Comparison of ENCODE assay signal across 24 cellular contexts in the genomic region with DNA sequence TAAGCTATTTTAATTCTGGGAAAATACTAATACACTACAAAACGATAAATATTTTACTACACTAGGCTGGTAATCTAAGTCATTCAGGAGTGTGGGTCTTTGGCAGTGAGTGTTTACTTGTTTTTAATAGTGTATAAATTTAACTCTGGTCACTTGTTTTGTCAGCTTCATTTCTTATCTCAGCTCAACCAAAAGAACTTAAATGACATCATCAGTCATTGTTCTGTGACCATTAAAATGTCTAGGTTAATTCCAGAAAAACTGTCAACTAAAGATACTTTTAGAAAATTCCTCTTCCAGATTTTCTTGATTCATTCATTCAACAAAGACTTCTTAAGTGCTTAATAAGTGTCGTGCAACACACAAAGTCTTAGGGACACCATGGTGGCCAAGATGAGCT.
DNase-seq lines count a peak whose midpoint lies in the region; ATAC-seq, FAIRE-seq and TF ChIP-seq lines count a peak whose summit lies in the region.
"Had no signal": no experiment of that assay in that cellular context is flagged by ENCODE, and none has a peak within 500 bp of the region (broad histone marks: within the 10 kb centered on the region; RNA-seq: fewer than 3 reads in every experiment).

No MANE protein-coding gene starts in this region.

- H3K79me1 ChIP-seq in H1 (ENCODE audit: low read depth, low read length): peaks cover 13% of the 10 kb centered on the region

- no peak for DNase-seq in activated T-cell treated with anti-CD3 and anti-CD28 coated beads, Interleukin-2, amount 50 U/mL, for 24 hours
- DNase-seq in activated T-cell treated with anti-CD3 and anti-CD28 coated beads, Interleukin-2, amount 50 U/mL, for 1 hour: no peak
- DNase-seq in WTC11 (ENCODE audit: low spot score) (no peak), H1 (ENCODE audit: low read depth in 1 of 2, low spot score in 2 of 2) (no peak), HT-29 (ENCODE audit: low spot score) (no peak), HCEC 1CT (no peak), midbrain (lab: John Stamatoyannopoulos, UW) (no peak)
- DNase-seq: BE2C; Calu3; CD8-positive, alpha-beta memory T cell; DMS79 treated with DMSO at 0.1 percent for 48 hours; GF-D8; H7; HFFc6; NCI-H1048; NCI-H1417; NCI-H1694; NCI-H2029 treated with DMSO at 0.1 percent for 48 hours; NCI-H2227 treated with DMSO at 0.1 percent for 48 hours; NCI-H526 treated with DMSO at 0.1 percent for 48 hours; Peyer's patch; SHP77 treated with DMSO at 0.1 percent for 48 hours had no signal

- no peak for ATAC-seq in WTC11

- H2BK120ac ChIP-seq in H1 (replicated peaks; ENCODE audit: low read depth, low read length): no peak overlapping the region

- no peak overlapping the region for H2AK5ac ChIP-seq in H1 (ENCODE audit: low read depth, low read length)

- no peaks in the 10 kb centered on the region for H3K27me3 ChIP-seq in H1 (replicated peaks in 1 of 4; ENCODE audit: control insufficient read depth in 3 of 4, extremely low read depth in 1 of 4, insufficient read depth in 3 of 4, low read length in 3 of 4)
- H3K27me3 ChIP-seq: BE2C, Peyer's patch had no signal

- peaks cover 4% of the 10 kb centered on the region in 2 experiments; a peak in 3 of 4 replicates for H3K9me3 ChIP-seq in H1 (ENCODE audit: insufficient read depth in 2 of 2, low read depth in 1 of 2, low read length in 1 of 2)
- H3K9me3 ChIP-seq: Peyer's patch had no signal

- no peak overlapping the region for H2BK15ac ChIP-seq in H1 (ENCODE audit: low read length)

- no peak for FAIRE-seq in H1 (lab: Jason Lieb, UNC)

- CTCF ChIA-PET in WTC11 (lab: Charles Lee): no interaction called here
- CTCF ChIA-PET in H1 (lab: Charles Lee; ENCODE audit: partially characterized antibody): interaction anchor here (1.0 to 1.2 kb wide), 3 partner anchors 9 to 20 kb away, joined by 3 read pairs; no protein-coding TSS in a partner anchor

- 95% methylated on average over 2 of the region's 2 CpGs; no CpG with 5 or more reads in 1 of the 2 experiments for WGBS in H1 (ENCODE audit: extremely low coverage in 1 of 2, insufficient coverage in 1 of 2, insufficient read length in 1 of 2, insufficient replicate concordance in 2 of 2, low coverage in 1 of 2, low lambda C conversion rate in 2 of 2, missing lambda C conversion rate in 1 of 2), 2 experiments

- H3K36me3 Mint-ChIP-seq in activated T-cell treated with anti-CD3 and anti-CD28 coated beads, Interleukin-2, amount 50 U/mL, for 24 hours (ENCODE audit: low read depth): peaks cover 61% of the 10 kb centered on the region
- H3K36me3 Mint-ChIP-seq in WTC11: peaks cover 33% of the 10 kb centered on the region

- no peak overlapping the region for H2BK20ac ChIP-seq in H1 (ENCODE audit: low read length)

- H3K4ac ChIP-seq in H1 (replicated peaks; ENCODE audit: insufficient read length, low read depth, low read length): no peak overlapping the region

- no peak overlapping the region for H3K18ac ChIP-seq in H1 (ENCODE audit: extremely low read depth, low read length)

- no peak for TF ChIP-seq EP300 in H1 (IDR thresholded peaks at IDR 0.05; ENCODE audit: borderline replicate concordance in 1 of 2, low read depth in 2 of 2, low read length in 2 of 2)

- H3K9ac ChIP-seq in H1 (replicated peaks in 1 of 4; ENCODE audit: extremely low read depth in 1 of 4, low read depth in 3 of 4, low read length in 3 of 4): no peak overlapping the region

- no peak overlapping the region for H2AFZ ChIP-seq in H1 (ENCODE audit: low read length)

- TF ChIP-seq POLR2A in H1 (IDR thresholded peaks at IDR 0.05; ENCODE audit: control extremely low read depth in 1 of 2, low read depth in 2 of 2, low read length in 2 of 2): no peak

- no peak overlapping the region for H3K14ac ChIP-seq in H1 (ENCODE audit: insufficient read length)

- H3K23ac ChIP-seq in H1 (ENCODE audit: insufficient read length): no peak overlapping the region

- no peaks in the 10 kb centered on the region for H3K27me3 Mint-ChIP-seq in activated T-cell treated with anti-CD3 and anti-CD28 coated beads, Interleukin-2, amount 50 U/mL, for 24 hours
- H3K27me3 Mint-ChIP-seq in WTC11 (ENCODE audit: low read depth): no peaks in the 10 kb centered on the region
- H3K27me3 Mint-ChIP-seq: CD8-positive, alpha-beta memory T cell had no signal

- TF ChIP-seq CTCF in WTC11 (IDR thresholded peaks at IDR 0.05) (no peak), H1 (IDR thresholded peaks at IDR 0.05; ENCODE audit: control extremely low read depth in 1 of 3, insufficient read depth in 1 of 3, low read depth in 1 of 3, low read length in 3 of 3) (no peak)

- H3K4me3 Mint-ChIP-seq in activated T-cell treated with anti-CD3 and anti-CD28 coated beads, Interleukin-2, amount 50 U/mL, for 24 hours: no peak overlapping the region
- no peak overlapping the region for H3K4me3 Mint-ChIP-seq in WTC11
- H3K4me3 Mint-ChIP-seq: CD14-positive monocyte; CD8-positive, alpha-beta memory T cell; HFFc6 had no signal

- H3K4me1 ChIP-seq in H1 (replicated peaks in 1 of 4; ENCODE audit: control insufficient read depth in 3 of 4, insufficient read depth in 4 of 4, low read length in 3 of 4): peaks cover 2 to 14% (median 8%) of the 10 kb centered on the region in 4 experiments
- H3K4me1 ChIP-seq: BE2C had no signal

- no peaks in the 10 kb centered on the region; the same call in 1 of the 2 replicates for H3K23me2 ChIP-seq in H1 (ENCODE audit: low read depth, low read length)

- peak overlapping the region; percentile 55 for H3K27ac Mint-ChIP-seq in activated T-cell treated with anti-CD3 and anti-CD28 coated beads, Interleukin-2, amount 50 U/mL, for 24 hours
- H3K27ac Mint-ChIP-seq in WTC11: peak overlapping the region; percentile 91
- H3K27ac Mint-ChIP-seq: HFFc6 had no signal

- POLR2A ChIA-PET in WTC11 (lab: Charles Lee) (no interaction called here), H1 (lab: Charles Lee; ENCODE audit: partially characterized antibody) (interaction anchor here (1.3 kb wide), 1 partner anchor 9 kb away, joined by 4 read pairs; no protein-coding TSS in a partner anchor)

- H4K5ac ChIP-seq in H1 (ENCODE audit: insufficient read length, low read depth, low read length): no peak overlapping the region

- H4K20me1 ChIP-seq in H1 (replicated peaks in 1 of 2; ENCODE audit: control insufficient read depth in 1 of 2, insufficient read depth in 2 of 2, low read length in 2 of 2): peaks cover 7 to 9% of the 10 kb centered on the region in 2 experiments

- peaks cover 2% of the 10 kb centered on the region for H3K9me3 Mint-ChIP-seq in activated T-cell treated with anti-CD3 and anti-CD28 coated beads, Interleukin-2, amount 50 U/mL, for 24 hours
- H3K9me3 Mint-ChIP-seq in WTC11: peaks cover 10% of the 10 kb centered on the region
- H3K9me3 Mint-ChIP-seq: HFFc6 had no signal

- H3K56ac ChIP-seq in H1 (replicated peaks; ENCODE audit: insufficient read length, low read depth, low read length): no peak overlapping the region

- H3K4me1 Mint-ChIP-seq in activated T-cell treated with anti-CD3 and anti-CD28 coated beads, Interleukin-2, amount 50 U/mL, for 24 hours (ENCODE audit: low read depth): peaks cover 52% of the 10 kb centered on the region
- peaks cover 67% of the 10 kb centered on the region for H3K4me1 Mint-ChIP-seq in WTC11

- peaks cover 0 to 79% of the 10 kb centered on the region in 2 experiments; a peak in 3 of 4 replicates for H3K79me2 ChIP-seq in H1 (ENCODE audit: control insufficient read depth in 1 of 2, insufficient read depth in 2 of 2, low read length in 2 of 2)

- H2BK12ac ChIP-seq in H1 (ENCODE audit: low read depth, low read length): no peak overlapping the region

- no peak overlapping the region for H3K4me2 ChIP-seq in H1 (ENCODE audit: insufficient read depth in 1 of 2, low read depth in 2 of 2, low read length in 2 of 2)

- peaks cover 0 to 19% (median 9%) of the 10 kb centered on the region in 4 experiments; a peak in 5 of 8 replicates for H3K36me3 ChIP-seq in H1 (ENCODE audit: control insufficient read depth in 2 of 4, insufficient read depth in 4 of 4, low read length in 3 of 4)
- H3K36me3 ChIP-seq: Peyer's patch had no signal

- no peak overlapping the region for H3K4me3 ChIP-seq in H1 (ENCODE audit: extremely low read depth in 1 of 4, insufficient read depth in 2 of 4, low read depth in 3 of 4, low read length in 4 of 4)
- H3K4me3 ChIP-seq: Peyer's patch had no signal

- H3K27ac ChIP-seq in H1 (ENCODE audit: low read depth, low read length): no peak overlapping the region
- H3K27ac ChIP-seq: 22Rv1, Peyer's patch had no signal

- no peak overlapping the region for H2BK5ac ChIP-seq in H1 (ENCODE audit: low read depth, low read length)

- no peak overlapping the region for H4K8ac ChIP-seq in H1 (ENCODE audit: extremely low read depth, insufficient read depth, low read length)

- peak overlapping the region; percentile 61 for H4K91ac ChIP-seq in H1 (replicated peaks; ENCODE audit: insufficient read length, low read length)

- TF ChIP-seq RAD21 in H1 (IDR thresholded peaks at IDR 0.05 in 1 of 2, conservative IDR thresholded peaks at IDR 0.05 in 1 of 2; ENCODE audit: low read depth in 2 of 2, low read length in 2 of 2): no peak

TF ChIP-seq in H1, 55 proteins besides CTCF, POLR2A, EP300 and RAD21 (continues in another document):
- TF ChIP-seq SIX5 (IDR thresholded peaks at IDR 0.05; ENCODE audit: low read depth, low read length): no peak
- no peak for TF ChIP-seq ZNF274 (IDR thresholded peaks at IDR 0.05; ENCODE audit: borderline replicate concordance, extremely low read depth, low read length)
- TF ChIP-seq GABPA (IDR thresholded peaks at IDR 0.05; ENCODE audit: borderline replicate concordance, insufficient read depth, low read length): no peak
- TF ChIP-seq SRF (IDR thresholded peaks at IDR 0.05; ENCODE audit: low read depth, low read length): no peak
- TF ChIP-seq RXRA (IDR thresholded peaks at IDR 0.05; ENCODE audit: insufficient read depth, low read depth, low read length): no peak
- no peak for TF ChIP-seq JUND (IDR thresholded peaks at IDR 0.05; ENCODE audit: low read length)
- no peak for TF ChIP-seq USF2 (IDR thresholded peaks at IDR 0.05; ENCODE audit: low read length)
- no peak for TF ChIP-seq BCL11A (IDR thresholded peaks at IDR 0.05; ENCODE audit: low read depth in 2 of 2, low read length in 2 of 2)
